30 cellular contexts compared by ENCODE assay signal in genomic region chr6:3272911-3273547, GRCh38. TPM values are rescaled to one million over a fixed set of nuclear protein-coding genes. Genes with fewer than 3 reads are reported as not detected.
A peak's percentile ranks its signal among the peaks of the same experiment; 100 is the strongest.
DNase-seq lines count a peak whose midpoint lies in the region; ATAC-seq, FAIRE-seq and TF ChIP-seq lines count a peak whose summit lies in the region.
"Had no signal": no experiment of that assay in that cellular context is flagged by ENCODE, and none has a peak within 500 bp of the region (broad histone marks: within the 10 kb centered on the region; RNA-seq: fewer than 3 reads in every experiment).

No MANE protein-coding gene starts in this region.

- TF ChIP-seq POLR2A in K562 (conservative IDR thresholded peaks at IDR 0.05): 0 out of 2 replicates have a peak, but pooled peaks have one; percentile 16
- TF ChIP-seq POLR2A in prostate gland (IDR thresholded peaks at IDR 0.05): no peak

- no peak overlapping the region for H2AFZ ChIP-seq in K562 (ENCODE audit: low read depth, low read length)

- intact Hi-C loops in K562 (cut with micrococcal nuclease): no loop called here
- intact Hi-C loops in sciatic nerve (cut with DNase I): no loop called here
- intact Hi-C loops in prostate gland (cut with DNase I): no loop called here
- intact Hi-C loops in activated CD4-positive, alpha-beta T cell treated with anti-CD3 and anti-CD28 coated beads, Interleukin-2, amount 10 ng/mL, durations not matched to agents 24 days and 14 days (cut with micrococcal nuclease): no loop called here

- peaks cover 8% of the 10 kb centered on the region; the same call in 2 of the 3 replicates for H3K79me2 ChIP-seq in K562 (ENCODE audit: control insufficient read depth, insufficient read depth, low read length)

- no peak overlapping the region for H3K27ac ChIP-seq in K562 (ENCODE audit: extremely low read depth, low read depth, low read length)
- H3K27ac ChIP-seq in prostate gland: no peak overlapping the region
- H3K27ac ChIP-seq: 22Rv1, Peyer's patch, SJSA1 had no signal

- H3K27me3 Mint-ChIP-seq in activated naive CD4-positive, alpha-beta T cell treated with anti-CD3 and anti-CD28 coated beads, Interleukin-2, amount 50 U/mL, for 24 hours: no peaks in the 10 kb centered on the region
- H3K27me3 Mint-ChIP-seq in activated CD4-positive, alpha-beta T cell treated with anti-CD3 and anti-CD28 coated beads, Interleukin-2, amount 10 ng/mL, durations not matched to agents 24 days and 14 days: no peaks in the 10 kb centered on the region
- H3K27me3 Mint-ChIP-seq: CD8-positive, alpha-beta memory T cell; IgD-negative memory B cell had no signal

- peaks cover 30% of the 10 kb centered on the region for H3K4me1 Mint-ChIP-seq in activated naive CD4-positive, alpha-beta T cell treated with anti-CD3 and anti-CD28 coated beads, Interleukin-2, amount 50 U/mL, for 24 hours
- no peaks in the 10 kb centered on the region for H3K4me1 Mint-ChIP-seq in activated CD4-positive, alpha-beta T cell treated with anti-CD3 and anti-CD28 coated beads, Interleukin-2, amount 10 ng/mL, durations not matched to agents 24 days and 14 days
- H3K4me1 Mint-ChIP-seq: CD14-positive monocyte had no signal

- H3K4me2 ChIP-seq in K562 (ENCODE audit: insufficient read depth, low read length): no peak overlapping the region

- peaks cover 1% of the 10 kb centered on the region for H3K36me3 Mint-ChIP-seq in activated naive CD4-positive, alpha-beta T cell treated with anti-CD3 and anti-CD28 coated beads, Interleukin-2, amount 50 U/mL, for 24 hours
- peaks cover 0 to 11% of the 10 kb centered on the region in 2 donors for H3K36me3 Mint-ChIP-seq in activated naive CD4-positive, alpha-beta T cell treated with anti-CD3 and anti-CD28 coated beads, Interleukin-2, amount 50 U/mL, for 72 hours
- H3K36me3 Mint-ChIP-seq in activated CD4-positive, alpha-beta T cell treated with anti-CD3 and anti-CD28 coated beads, Interleukin-2, amount 10 ng/mL, durations not matched to agents 24 days and 14 days (ENCODE audit: low read depth): peaks cover 39% of the 10 kb centered on the region

- H3K4me3 ChIP-seq in H7 (ENCODE audit: insufficient read depth, low read depth, low read length): no peak overlapping the region
- no peak overlapping the region for H3K4me3 ChIP-seq in K562
- no peak overlapping the region for H3K4me3 ChIP-seq in prostate gland
- H3K4me3 ChIP-seq: GM12878, Peyer's patch, SJSA1 had no signal

- H3K27ac Mint-ChIP-seq in activated naive CD4-positive, alpha-beta T cell treated with anti-CD3 and anti-CD28 coated beads, Interleukin-2, amount 50 U/mL, for 24 hours: peak overlapping the region; percentile 68
- H3K27ac Mint-ChIP-seq in activated naive CD4-positive, alpha-beta T cell treated with anti-CD3 and anti-CD28 coated beads, Interleukin-2, amount 50 U/mL, for 72 hours: peak overlapping the region in 1 of 2 donors; percentile 79
- H3K27ac Mint-ChIP-seq in activated CD4-positive, alpha-beta T cell treated with anti-CD3 and anti-CD28 coated beads, Interleukin-2, amount 10 ng/mL, durations not matched to agents 24 days and 14 days: no peak overlapping the region
- H3K27ac Mint-ChIP-seq: IgD-negative memory B cell had no signal

- H3K9me1 ChIP-seq in K562 (ENCODE audit: control insufficient read depth, insufficient read depth, low read length): peaks cover 3% of the 10 kb centered on the region

- no peak for TF ChIP-seq EP300 in K562 (IDR thresholded peaks at IDR 0.05; ENCODE audit: low read length)

- CTCF ChIA-PET in K562 (lab: Yijun Ruan, JAX; ENCODE audit: low intra/inter-chr PET ratio): no interaction called here

- in situ Hi-C loops in K562 (cut with MboI): loop anchor here (5.0 to 10.0 kb wide), 2 partner anchors 459 to 742 kb away; no protein-coding TSS in a partner anchor

- no peak for DNase-seq in activated naive CD4-positive, alpha-beta T cell treated with anti-CD3 and anti-CD28 coated beads, Interleukin-2, amount 50 U/mL, for 72 hours (ENCODE audit: low spot score in 2 of 2)
- peak; percentile 66 for DNase-seq in H7
- DNase-seq in K562 (ENCODE audit: extremely low read depth in 1 of 4, low spot score in 3 of 4): no peak
- DNase-seq in sciatic nerve (ENCODE audit: low spot score): peak; percentile 60
- no peak for DNase-seq in retina
- DNase-seq in prostate gland (ENCODE audit: low spot score): no peak
- no peak for DNase-seq in activated CD4-positive, alpha-beta T cell treated with anti-CD3 and anti-CD28 coated beads, Interleukin-2, amount 10 ng/mL, durations not matched to agents 24 days and 14 days
- DNase-seq: BE2C; CD8-positive, alpha-beta memory T cell; DMS 273 treated with DMSO at 0.1 percent for 48 hours; DMS79; EL; GDM1; GOT3; HCEC 1CT; NCI-H1092; NCI-H1417 treated with DMSO at 0.1 percent for 48 hours; NCI-H187; NCI-H2081 treated with DMSO at 0.1 percent for 48 hours; NCI-H2171; NCI-H226; NCI-H510A; NCI-H69; Peyer's patch had no signal

- BruUV-seq in K562 (replicated peaks; lab: Mats Ljungman, UMichigan): no TSS peak

- 92% methylated on average over 30 of the region's 32 CpGs for WGBS in K562 (ENCODE audit: insufficient coverage, low coverage, missing lambda C conversion rate)
- 87% methylated on average over 27 of the region's 32 CpGs for WGBS in prostate gland

- H3K27me3 ChIP-seq in H7 (ENCODE audit: control insufficient read depth, insufficient read depth, low read length): no peaks in the 10 kb centered on the region
- no peaks in the 10 kb centered on the region for H3K27me3 ChIP-seq in K562 (ENCODE audit: control insufficient read depth in 2 of 2, insufficient read depth in 2 of 2, low read length in 2 of 2)
- H3K27me3 ChIP-seq in prostate gland (replicated peaks; ENCODE audit: insufficient read depth): no peaks in the 10 kb centered on the region
- H3K27me3 ChIP-seq: BE2C, Peyer's patch, SJSA1 had no signal

- TF ChIP-seq RAD21 in K562 (CRISPR knock-in tag; conservative IDR thresholded peaks at IDR 0.05 in 1 of 2, IDR thresholded peaks at IDR 0.05 in 1 of 2): no peak

- TF ChIP-seq CTCF in K562 (IDR thresholded peaks at IDR 0.05 in 2 of 3, conservative IDR thresholded peaks at IDR 0.05 in 1 of 3; ENCODE audit: insufficient read depth in 2 of 3, low read depth in 1 of 3, low read length in 3 of 3) (no peak), prostate gland (IDR thresholded peaks at IDR 0.05) (no peak)

- FAIRE-seq in K562 (lab: Jason Lieb, UNC): no peak
- FAIRE-seq: GM12878 had no signal

- H3K9me3 Mint-ChIP-seq in activated naive CD4-positive, alpha-beta T cell treated with anti-CD3 and anti-CD28 coated beads, Interleukin-2, amount 50 U/mL, for 24 hours: no peaks in the 10 kb centered on the region
- no peaks in the 10 kb centered on the region for H3K9me3 Mint-ChIP-seq in activated naive CD4-positive, alpha-beta T cell treated with anti-CD3 and anti-CD28 coated beads, Interleukin-2, amount 50 U/mL, for 72 hours
- no peaks in the 10 kb centered on the region for H3K9me3 Mint-ChIP-seq in activated CD4-positive, alpha-beta T cell treated with anti-CD3 and anti-CD28 coated beads, Interleukin-2, amount 10 ng/mL, durations not matched to agents 24 days and 14 days
- H3K9me3 Mint-ChIP-seq: CD14-positive monocyte; CD8-positive, alpha-beta memory T cell; IgD-negative memory B cell had no signal

- ATAC-seq in activated naive CD4-positive, alpha-beta T cell treated with anti-CD3 and anti-CD28 coated beads, Interleukin-2, amount 50 U/mL, for 72 hours: no peak
- ATAC-seq in K562 (no peak), sciatic nerve (no peak)

- H3K4me3 Mint-ChIP-seq in activated naive CD4-positive, alpha-beta T cell treated with anti-CD3 and anti-CD28 coated beads, Interleukin-2, amount 50 U/mL, for 24 hours: no peak overlapping the region
- no peak overlapping the region for H3K4me3 Mint-ChIP-seq in activated CD4-positive, alpha-beta T cell treated with anti-CD3 and anti-CD28 coated beads, Interleukin-2, amount 10 ng/mL, durations not matched to agents 24 days and 14 days
- H3K4me3 Mint-ChIP-seq: CD14-positive monocyte; CD8-positive, alpha-beta memory T cell; IgD-negative memory B cell had no signal

- no peaks in the 10 kb centered on the region for H3K9me3 ChIP-seq in K562 (replicated peaks; ENCODE audit: control insufficient read depth, insufficient read depth, low read depth, low read length)
- H3K9me3 ChIP-seq in prostate gland: no peaks in the 10 kb centered on the region
- H3K9me3 ChIP-seq: BE2C, Peyer's patch, SJSA1 had no signal

- no peaks in the 10 kb centered on the region; the same call in 1 of the 2 replicates for H4K20me1 ChIP-seq in K562 (replicated peaks; ENCODE audit: control insufficient read depth, insufficient read depth, low read length)

- H3K9ac ChIP-seq in K562 (ENCODE audit: insufficient read depth in 1 of 2, low read depth in 2 of 2, low read length in 2 of 2): 0 out of 4 replicates have a peak overlapping the region, but pooled peaks of 1 of the 2 experiments have one; percentile 31

- H3K36me3 ChIP-seq in H7 (replicated peaks; ENCODE audit: control insufficient read depth, insufficient read depth, low read length): peaks cover 20% of the 10 kb centered on the region
- H3K36me3 ChIP-seq in K562 (ENCODE audit: control insufficient read depth, insufficient read depth, low read length): peaks cover 54% of the 10 kb centered on the region
- H3K36me3 ChIP-seq in prostate gland: no peaks in the 10 kb centered on the region

- POLR2A ChIA-PET in K562 (lab: Yijun Ruan, JAX): interaction anchor here (0.6 to 1.4 kb wide), 5 partner anchors 11 to 824 kb away, joined by 3 to 6 read pairs (median 4); partner anchors contain the start of gene PSMG4

- H3K4me1 ChIP-seq in K562 (replicated peaks in 1 of 2; ENCODE audit: control insufficient read depth in 2 of 2, insufficient read depth in 2 of 2, low read length in 2 of 2) (peaks cover 0 to 7% of the 10 kb centered on the region in 2 experiments; a peak in 2 of 5 replicates), prostate gland (replicated peaks) (no peaks in the 10 kb centered on the region)
- H3K4me1 ChIP-seq: BE2C, SJSA1 had no signal

RNA-seq across cellular contexts. Expression of gene PSMG4, which starts 14.3 kb away (rescaled TPM):
- total RNA-seq in activated naive CD4-positive, alpha-beta T cell treated with anti-CD3 and anti-CD28 coated beads, Interleukin-2, amount 50 U/mL, for 72 hours: 10 to 100 TPM; 14.6 to 37.7 TPM
- 20.9 and 37.9 TPM in 2 replicates for total RNA-seq in H7 (2014; rRNA removed; shearing (Covaris generic))
- total RNA-seq in K562 (2011; cell fraction: chromatin; rRNA removed; ENCODE audit: low replicate concordance): 101 and 118 TPM in 2 replicates
- 85.9 and 99.7 TPM in 2 replicates for total RNA-seq in K562 (2011; cell fraction: nucleolus; rRNA removed)
- total RNA-seq in K562 (2011; cell fraction: nucleoplasm; rRNA removed): 97.7 and 105 TPM in 2 replicates
- 123 and 126 TPM in 2 replicates for total RNA-seq in K562 (2014; rRNA removed)
- 41.4 and 42.7 TPM in 2 replicates for total RNA-seq in K562 (2014; rRNA removed; fragmentation: Illumina TruSeq; extraction: Trizol)
- 52.0 and 56.4 TPM in 2 replicates for total RNA-seq in K562 (2015; rRNA removed; fragmentation: Illumina TruSeq; extraction: Trizol)
- 74.4 and 81.6 TPM in 2 replicates for total RNA-seq in K562 (2021)
- 62.2 and 64.5 TPM in 2 replicates for polyA plus RNA-seq in K562 (2011; rRNA removed)
- 83.4 and 238 TPM in 2 replicates for polyA plus RNA-seq in K562 (2011; cell fraction: cytosol; rRNA removed)
- polyA plus RNA-seq in K562 (2011; cell fraction: nucleus; rRNA removed): 74.0 and 91.4 TPM in 2 replicates
- 79.5 and 80.8 TPM in 2 replicates for polyA plus RNA-seq in K562 (2012)
- 29.0 and 49.1 TPM in 2 replicates for polyA plus RNA-seq in K562 (2014; fragmentation: Illumina TruSeq; extraction: Trizol)
- polyA plus RNA-seq in K562 (2014; fragmentation: Nextera tagmentation; extraction: Ambion mirVana): 10 to 100 TPM; 12.9 to 19.4 TPM
- 165 and 185 TPM in 2 replicates for polyA plus RNA-seq in K562 (2014; rRNA removed)
- 30.7 and 32.6 TPM in 2 replicates for polyA minus RNA-seq in K562 (2011; rRNA and poly(A)+ RNA removed)
- polyA minus RNA-seq in K562 (2011; cell fraction: cytosol; rRNA and poly(A)+ RNA removed): 14.1 and 15.7 TPM in 2 replicates
- polyA minus RNA-seq in K562 (2011; cell fraction: nucleus; rRNA and poly(A)+ RNA removed): 39.4 and 48.7 TPM in 2 replicates
- 21.2 TPM for total RNA-seq in sciatic nerve
- total RNA-seq in prostate gland: 10 to 100 TPM; 20.8 to 30.1 TPM
- total RNA-seq in activated CD4-positive, alpha-beta T cell treated with anti-CD3 and anti-CD28 coated beads, Interleukin-2, amount 10 ng/mL, durations not matched to agents 24 days and 14 days: 33.4 and 35.6 TPM in 2 replicates

RNA-seq across cellular contexts. Expression of gene TUBB2B, which starts 45.6 kb away (rescaled TPM):
- under 1 TPM in 1 of 2 donors, not detected in 1; 0.43 TPM for total RNA-seq in activated naive CD4-positive, alpha-beta T cell treated with anti-CD3 and anti-CD28 coated beads, Interleukin-2, amount 50 U/mL, for 72 hours
- total RNA-seq in H7 (2014; rRNA removed; shearing (Covaris generic)): 1,817 and 1,848 TPM in 2 replicates
- 1.7 and 4.6 TPM in 2 replicates for total RNA-seq in K562 (2011; cell fraction: chromatin; rRNA removed; ENCODE audit: low replicate concordance)
- total RNA-seq in K562 (2011; cell fraction: nucleolus; rRNA removed): 5.0 and 6.5 TPM in 2 replicates
- total RNA-seq in K562 (2011; cell fraction: nucleoplasm; rRNA removed): 3.4 and 3.9 TPM in 2 replicates
- total RNA-seq in K562 (2014; rRNA removed) (6.4 and 7.3 TPM in 2 replicates), K562 (2014; rRNA removed; fragmentation: Illumina TruSeq; extraction: Trizol) (1.6 and 2.3 TPM in 2 replicates), K562 (2015; rRNA removed; fragmentation: Illumina TruSeq; extraction: Trizol) (3.3 and 3.8 TPM in 2 replicates), K562 (2021) (5.1 and 5.8 TPM in 2 replicates), sciatic nerve (39.4 TPM), prostate gland (1 to 10 TPM; 3.9 to 4.5 TPM)
- polyA plus RNA-seq in K562 (2011; rRNA removed) (9.7 and 14.5 TPM in 2 replicates), K562 (2014; fragmentation: Illumina TruSeq; extraction: Trizol) (4.6 and 9.1 TPM in 2 replicates), K562 (2014; fragmentation: Nextera tagmentation; extraction: Ambion mirVana) (under 1 TPM; 0.11 to 0.18 TPM), K562 (2014; rRNA removed) (6.1 and 7.0 TPM in 2 replicates)
- polyA plus RNA-seq in K562 (2011; cell fraction: cytosol; rRNA removed): 18.8 and 24.4 TPM in 2 replicates
- polyA plus RNA-seq in K562 (2011; cell fraction: nucleus; rRNA removed): 5.8 and 7.2 TPM in 2 replicates
- polyA plus RNA-seq in K562 (2012): 9.9 and 11.3 TPM in 2 replicates
- polyA minus RNA-seq in K562 (2011; rRNA and poly(A)+ RNA removed): 5.1 and 6.2 TPM in 2 replicates
- polyA minus RNA-seq in K562 (2011; cell fraction: cytosol; rRNA and poly(A)+ RNA removed): 7.5 and 11.3 TPM in 2 replicates
- polyA minus RNA-seq in K562 (2011; cell fraction: nucleus; rRNA and poly(A)+ RNA removed): 2.7 and 6.1 TPM in 2 replicates
- total RNA-seq in activated CD4-positive, alpha-beta T cell treated with anti-CD3 and anti-CD28 coated beads, Interleukin-2, amount 10 ng/mL, durations not matched to agents 24 days and 14 days: 0.12 TPM in 1 of 2 replicates, not detected in the other

Comparison
In these comparisons a context has a peak if more than half of its experiments do, and no peak if none do; other contexts are left out.
1. DNase-seq: peak in H7 (single experiment) and sciatic nerve (single experiment); none in activated naive CD4-positive, alpha-beta T cell treated with anti-CD3 and anti-CD28 coated beads, Interleukin-2, amount 50 U/mL, for 72 hours (0 of 2), K562 (0 of 4), retina (single experiment), prostate gland (single experiment) and activated CD4-positive, alpha-beta T cell treated with anti-CD3 and anti-CD28 coated beads, Interleukin-2, amount 10 ng/mL, durations not matched to agents 24 days and 14 days (single experiment).
2. RNA of gene TUBB2B, which starts 45.6 kb away (total RNA-seq): 1,817 to 1,848 TPM in H7; 39.4 TPM in sciatic nerve (single experiment), 1.6 to 7.3 TPM in K562, 3.9 to 4.5 TPM in prostate gland, 0.43 TPM in activated naive CD4-positive, alpha-beta T cell treated with anti-CD3 and anti-CD28 coated beads, Interleukin-2, amount 50 U/mL, for 72 hours and 0.12 TPM in activated CD4-positive, alpha-beta T cell treated with anti-CD3 and anti-CD28 coated beads, Interleukin-2, amount 10 ng/mL, durations not matched to agents 24 days and 14 days; every median in the first group is over 10 times any median in the second.